ENCODE assay signal across 21 cellular contexts in the genomic region with DNA sequence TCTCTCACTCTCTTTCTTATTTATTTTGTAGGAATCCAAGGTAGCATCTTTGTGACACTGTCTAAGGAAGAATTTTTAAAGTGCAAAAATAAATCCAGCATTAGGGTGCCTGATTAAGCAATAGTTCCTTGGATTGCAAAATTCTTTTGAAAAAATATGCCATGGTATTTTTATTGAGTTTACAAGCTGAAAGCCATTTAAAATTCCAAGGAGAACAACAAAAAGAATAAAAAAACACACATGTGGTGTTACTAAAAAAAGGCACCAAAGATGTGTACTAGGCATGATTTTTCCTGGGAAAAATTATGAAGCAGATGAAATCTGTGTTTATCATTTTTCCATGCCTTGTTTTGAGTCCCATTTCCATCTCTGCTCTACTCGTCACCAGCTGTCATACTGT.
DNase-seq lines count a peak whose midpoint lies in the region; ATAC-seq and TF ChIP-seq lines count a peak whose summit lies in the region.
"Had no signal": no experiment of that assay in that cellular context is flagged by ENCODE, and none has a peak within 500 bp of the region (broad histone marks: within the 10 kb centered on the region; RNA-seq: fewer than 3 reads in every experiment).

No MANE protein-coding gene starts in this region.

- no peaks in the 10 kb centered on the region for H3K36me3 Mint-ChIP-seq in CD4-positive, alpha-beta T cell (ENCODE audit: low read depth)

- H3K9me3 ChIP-seq in gastrocnemius medialis = no peaks in the 10 kb centered on the region
- H3K9me3 ChIP-seq in CD4-positive, alpha-beta T cell (ENCODE audit: control insufficient read depth, low read length) = no peaks in the 10 kb centered on the region
- H3K9me3 ChIP-seq: breast epithelium, HAP-1, psoas muscle, SK-N-SH had no signal

- H3K9me3 Mint-ChIP-seq in CD4-positive, alpha-beta T cell = peaks cover 3% of the 10 kb centered on the region
- H3K9me3 Mint-ChIP-seq: dendritic cell treated with granulocyte-macrophage colony-stimulating factor and Interleukin-4, amounts not matched to agents 40 ng/mL and 50 ng/mL, for 4 days had no signal

- in situ Hi-C loops in gastrocnemius medialis (cut with MboI; ENCODE audit: low sequenced_read_pairs in 4 of 4) = no loop called here

- TF ChIP-seq CTCF in fibroblast of pulmonary artery (IDR thresholded peaks at IDR 0.05; ENCODE audit: low read length, missing control alignments) (no peak), gastrocnemius medialis (IDR thresholded peaks at IDR 0.05 in 4 of 5, conservative IDR thresholded peaks at IDR 0.05 in 1 of 5) (no peak)
- no peak for TF ChIP-seq CTCF in CD4-positive, alpha-beta T cell (IDR thresholded peaks at IDR 0.05)

- H3K36me3 ChIP-seq in gastrocnemius medialis = no peaks in the 10 kb centered on the region
- H3K36me3 ChIP-seq: breast epithelium, HAP-1 had no signal

- no peak overlapping the region for H3K4me3 ChIP-seq in fibroblast of pulmonary artery (replicated peaks; ENCODE audit: low read depth, low read length)
- no peak overlapping the region for H3K4me3 ChIP-seq in gastrocnemius medialis
- H3K4me3 ChIP-seq: breast epithelium, HAP-1, psoas muscle had no signal

- H3K27me3 ChIP-seq in gastrocnemius medialis = no peaks in the 10 kb centered on the region
- H3K27me3 ChIP-seq in CD4-positive, alpha-beta T cell (ENCODE audit: control insufficient read depth, insufficient read depth, low read length) = no peaks in the 10 kb centered on the region
- H3K27me3 ChIP-seq: breast epithelium had no signal

- no peaks in the 10 kb centered on the region for H3K27me3 Mint-ChIP-seq in CD4-positive, alpha-beta T cell
- H3K27me3 Mint-ChIP-seq: dendritic cell treated with granulocyte-macrophage colony-stimulating factor and Interleukin-4, amounts not matched to agents 40 ng/mL and 50 ng/mL, for 4 days had no signal

- DNase-seq in AG20443 (ENCODE audit: low spot score) (peak; percentile 13), LHCN-M2 (ENCODE audit: low read depth) (peak; percentile 44), fibroblast of pulmonary artery (ENCODE audit: low read depth) (peak; percentile 31), gastrocnemius medialis (no peak), GM19240 (ENCODE audit: insufficient read length, low spot score) (no peak)
- no peak for DNase-seq in CD4-positive, alpha-beta T cell
- DNase-seq: ACHN; activated CD4-positive, alpha-beta T cell treated with anti-CD3 and anti-CD28 coated beads, Interleukin-2, amount 50 U/mL, for 48 hours; activated gamma-delta T cell; left colon; NCI-H1436; NCI-H526 treated with DMSO at 0.1 percent for 48 hours; psoas muscle; RPMI8226; SK-N-SH; stimulated activated CD8-positive, alpha-beta memory T cell treated with anti-CD3 and anti-CD28 coated beads, Interleukin-4, amount 100 ng/mL, for 48 hours had no signal

- intact Hi-C loops in gastrocnemius medialis (cut with DNase I; ENCODE audit: low total_unique reads) = no loop called here
- intact Hi-C loops in CD4-positive, alpha-beta T cell (cut with DNase I, micrococcal nuclease) = no loop called here

- H3K4me1 Mint-ChIP-seq in CD4-positive, alpha-beta T cell (ENCODE audit: low read depth) = no peaks in the 10 kb centered on the region

- H3K4me3 Mint-ChIP-seq in CD4-positive, alpha-beta T cell = no peak overlapping the region
- H3K4me3 Mint-ChIP-seq: dendritic cell treated with granulocyte-macrophage colony-stimulating factor and Interleukin-4, amounts not matched to agents 40 ng/mL and 50 ng/mL, for 4 days had no signal

- POLR2A ChIA-PET in CD4-positive, alpha-beta T cell (lab: Charles Lee) = no interaction called here

- H3K27ac Mint-ChIP-seq in CD4-positive, alpha-beta T cell = no peak overlapping the region
- H3K27ac Mint-ChIP-seq: dendritic cell treated with granulocyte-macrophage colony-stimulating factor and Interleukin-4, amounts not matched to agents 40 ng/mL and 50 ng/mL, for 4 days had no signal

- CTCF ChIA-PET in CD4-positive, alpha-beta T cell (lab: Charles Lee) = no interaction called here

- no peak for TF ChIP-seq POLR2A in gastrocnemius medialis (IDR thresholded peaks at IDR 0.05)

- ATAC-seq in gastrocnemius medialis = peak; percentile 33 to 44
- ATAC-seq in GM21737 (IDR thresholded peaks at IDR 0.05; ENCODE audit: unreplicated experiment) = no peak
- no peak for ATAC-seq in HG03196 (IDR thresholded peaks at IDR 0.05; ENCODE audit: unreplicated experiment)
- ATAC-seq in CD4-positive, alpha-beta T cell (ENCODE audit: poor library complexity) = no peak
- ATAC-seq: left colon had no signal

- no peaks in the 10 kb centered on the region for H3K4me1 ChIP-seq in gastrocnemius medialis
- H3K4me1 ChIP-seq: breast epithelium, psoas muscle had no signal

- H3K27ac ChIP-seq in gastrocnemius medialis = peak overlapping the region in 1 of 4 donors; percentile 22
- H3K27ac ChIP-seq in CD4-positive, alpha-beta T cell (ENCODE audit: low read depth, low read length) = no peak overlapping the region
- H3K27ac ChIP-seq: breast epithelium, psoas muscle had no signal

Comparison
In these comparisons a context has a peak if more than half of its experiments do, and no peak if none do; other contexts are left out.
1. DNase-seq: peak in AG20443 (single experiment), LHCN-M2 (single experiment) and fibroblast of pulmonary artery (single experiment); none in gastrocnemius medialis (0 of 2), CD4-positive, alpha-beta T cell (0 of 10) and GM19240 (single experiment).
2. ATAC-seq: peak in gastrocnemius medialis (2 of 2); none in GM21737 (single experiment), HG03196 (single experiment) and CD4-positive, alpha-beta T cell (single experiment).